ENCODE assay signal across 1 cellular context in genomic region chr17:68435876-68436842, GRCh38.
A peak's percentile ranks its signal among the peaks of the same experiment; 100 is the strongest.
TF ChIP-seq lines count a peak whose summit lies in the region.

No MANE protein-coding gene starts in this region.

TF ChIP-seq in HepG2, 621 proteins besides CTCF, POLR2A, EP300 and RAD21 (continued from another document and continues in another):
- TF ChIP-seq ZNF18 (CRISPR knock-in tag; IDR thresholded peaks at IDR 0.05; ENCODE audit: insufficient replicate concordance) (peak; percentile 17), ZFX (CRISPR knock-in tag; IDR thresholded peaks at IDR 0.05; ENCODE audit: low read depth) (peak; percentile 14; the same call in 1 of the 2 replicates), SATB2 (CRISPR knock-in tag; IDR thresholded peaks at IDR 0.05) (no peak), SRSF1 (optimal IDR thresholded peaks at IDR 0.05; ENCODE audit: low read depth, low read length) (no peak), SPEN (CRISPR knock-in tag; IDR thresholded peaks at IDR 0.05; ENCODE audit: low read depth) (peak; percentile 22; the same call in 1 of the 2 replicates), HIC2 (CRISPR knock-in tag; IDR thresholded peaks at IDR 0.05; ENCODE audit: low read depth) (peak; percentile 65; the same call in 1 of the 2 replicates), TBL1XR1 (IDR thresholded peaks at IDR 0.05; ENCODE audit: borderline replicate concordance, low read length, partially characterized antibody) (no peak), ZNF329 (CRISPR knock-in tag; IDR thresholded peaks at IDR 0.05; ENCODE audit: low read depth) (no peak), ZNF724P (CRISPR knock-in tag; IDR thresholded peaks at IDR 0.05; ENCODE audit: borderline replicate concordance) (no peak), GTF3A (CRISPR knock-in tag; conservative IDR thresholded peaks at IDR 0.05) (no peak), MEIS1 (CRISPR knock-in tag; IDR thresholded peaks at IDR 0.05; ENCODE audit: borderline replicate concordance) (no peak), ZFP41 (CRISPR knock-in tag; IDR thresholded peaks at IDR 0.05; ENCODE audit: borderline replicate concordance) (no peak), ZNF383 (CRISPR knock-in tag; IDR thresholded peaks at IDR 0.05; ENCODE audit: borderline replicate concordance) (no peak), KMT2B (CRISPR knock-in tag; IDR thresholded peaks at IDR 0.05) (peak; percentile 48; the same call in 1 of the 2 replicates), BRF2 (CRISPR knock-in tag; IDR thresholded peaks at IDR 0.05) (no peak; the same call in 1 of the 2 replicates), MTERF4 (CRISPR knock-in tag; IDR thresholded peaks at IDR 0.05) (no peak), HOXA7 (CRISPR knock-in tag; IDR thresholded peaks at IDR 0.05) (no peak), SIX1 (CRISPR knock-in tag; IDR thresholded peaks at IDR 0.05; ENCODE audit: borderline replicate concordance) (no peak), ZFP36L1 (CRISPR knock-in tag; IDR thresholded peaks at IDR 0.05) (peak; percentile 73; the same call in 1 of the 2 replicates), ZBTB10 (CRISPR knock-in tag; IDR thresholded peaks at IDR 0.05; ENCODE audit: borderline replicate concordance) (no peak), ZHX1 (CRISPR knock-in tag; IDR thresholded peaks at IDR 0.05; ENCODE audit: low read depth) (no peak), TFAP4 (IDR thresholded peaks at IDR 0.05; ENCODE audit: borderline replicate concordance, low read depth) (peak; percentile 29; the same call in 1 of the 2 replicates), SRSF9 (IDR thresholded peaks at IDR 0.05; ENCODE audit: borderline replicate concordance, insufficient read depth, low read depth, low read length, poor library complexity, severe bottlenecking) (no peak), HNF4G (IDR thresholded peaks at IDR 0.05; ENCODE audit: borderline replicate concordance, low read depth, low read length) (no peak), HNF4G (CRISPR knock-in tag; IDR thresholded peaks at IDR 0.05; ENCODE audit: borderline replicate concordance, low read depth) (no peak), SOX13 (IDR thresholded peaks at IDR 0.05) (no peak), SOX13 (CRISPR knock-in tag; conservative IDR thresholded peaks at IDR 0.05 in 1 of 2, IDR thresholded peaks at IDR 0.05 in 1 of 2) (no peak), ZMYM2 (CRISPR knock-in tag; IDR thresholded peaks at IDR 0.05) (no peak), ISX (CRISPR knock-in tag; conservative IDR thresholded peaks at IDR 0.05) (no peak), AHR (CRISPR knock-in tag; IDR thresholded peaks at IDR 0.05) (0 out of 2 replicates have a peak, but pooled peaks have one; percentile 57), ATM (IDR thresholded peaks at IDR 0.05; ENCODE audit: borderline replicate concordance) (no peak), ZNF160 (CRISPR knock-in tag; IDR thresholded peaks at IDR 0.05) (no peak), BATF2 (CRISPR knock-in tag; IDR thresholded peaks at IDR 0.05) (no peak), RCOR2 (CRISPR knock-in tag; IDR thresholded peaks at IDR 0.05) (no peak), ZNF562 (CRISPR knock-in tag; IDR thresholded peaks at IDR 0.05; ENCODE audit: borderline replicate concordance) (no peak), TCF12 (IDR thresholded peaks at IDR 0.05) (no peak), TCF12 (CRISPR knock-in tag; IDR thresholded peaks at IDR 0.05) (no peak), ZNF367 (CRISPR knock-in tag; IDR thresholded peaks at IDR 0.05; ENCODE audit: borderline replicate concordance) (no peak), SP1 (IDR thresholded peaks at IDR 0.05) (no peak), SP1 (CRISPR knock-in tag; IDR thresholded peaks at IDR 0.05) (0 out of 2 replicates have a peak, but pooled peaks have one; percentile 26), ZBTB25 (CRISPR knock-in tag; IDR thresholded peaks at IDR 0.05) (no peak), ZNF24 (IDR thresholded peaks at IDR 0.05) (no peak), MIER3 (CRISPR knock-in tag; IDR thresholded peaks at IDR 0.05; ENCODE audit: borderline replicate concordance) (peak; percentile 77), GTF2F1 (IDR thresholded peaks at IDR 0.05; ENCODE audit: low read length) (no peak), ZNF337 (CRISPR knock-in tag; IDR thresholded peaks at IDR 0.05; ENCODE audit: borderline replicate concordance, low read depth) (0 out of 2 replicates have a peak, but pooled peaks have one; percentile 32), DPF2 (CRISPR knock-in tag; IDR thresholded peaks at IDR 0.05; ENCODE audit: borderline replicate concordance, low read depth) (no peak), MED13 (CRISPR knock-in tag; IDR thresholded peaks at IDR 0.05) (no peak), IRF2 (CRISPR knock-in tag; IDR thresholded peaks at IDR 0.05) (peak; percentile 80), ZSCAN21 (CRISPR knock-in tag; IDR thresholded peaks at IDR 0.05; ENCODE audit: borderline replicate concordance) (no peak; the same call in 1 of the 2 replicates), ZNF501 (CRISPR knock-in tag; IDR thresholded peaks at IDR 0.05) (peak; percentile 72; the same call in 1 of the 2 replicates), ZBTB26 (CRISPR knock-in tag; IDR thresholded peaks at IDR 0.05; ENCODE audit: borderline replicate concordance) (no peak), ZSCAN30 (CRISPR knock-in tag; IDR thresholded peaks at IDR 0.05) (no peak), ZNF234 (CRISPR knock-in tag; conservative IDR thresholded peaks at IDR 0.05) (no peak), GZF1 (CRISPR knock-in tag; IDR thresholded peaks at IDR 0.05) (no peak), REPIN1 (CRISPR knock-in tag; IDR thresholded peaks at IDR 0.05; ENCODE audit: borderline replicate concordance, low read depth) (no peak), KLF11 (CRISPR knock-in tag; IDR thresholded peaks at IDR 0.05) (no peak), ZSCAN25 (CRISPR knock-in tag; IDR thresholded peaks at IDR 0.05) (0 out of 2 replicates have a peak, but pooled peaks have one; percentile 45), HIVEP1 (CRISPR knock-in tag; IDR thresholded peaks at IDR 0.05) (no peak), ZNF468 (CRISPR knock-in tag; IDR thresholded peaks at IDR 0.05) (0 out of 2 replicates have a peak, but pooled peaks have one; percentile 72), TOPORS (CRISPR knock-in tag; IDR thresholded peaks at IDR 0.05) (no peak), RFX1 (IDR thresholded peaks at IDR 0.05) (no peak)
